8 cellular contexts compared by ENCODE assay signal in the genomic region with DNA sequence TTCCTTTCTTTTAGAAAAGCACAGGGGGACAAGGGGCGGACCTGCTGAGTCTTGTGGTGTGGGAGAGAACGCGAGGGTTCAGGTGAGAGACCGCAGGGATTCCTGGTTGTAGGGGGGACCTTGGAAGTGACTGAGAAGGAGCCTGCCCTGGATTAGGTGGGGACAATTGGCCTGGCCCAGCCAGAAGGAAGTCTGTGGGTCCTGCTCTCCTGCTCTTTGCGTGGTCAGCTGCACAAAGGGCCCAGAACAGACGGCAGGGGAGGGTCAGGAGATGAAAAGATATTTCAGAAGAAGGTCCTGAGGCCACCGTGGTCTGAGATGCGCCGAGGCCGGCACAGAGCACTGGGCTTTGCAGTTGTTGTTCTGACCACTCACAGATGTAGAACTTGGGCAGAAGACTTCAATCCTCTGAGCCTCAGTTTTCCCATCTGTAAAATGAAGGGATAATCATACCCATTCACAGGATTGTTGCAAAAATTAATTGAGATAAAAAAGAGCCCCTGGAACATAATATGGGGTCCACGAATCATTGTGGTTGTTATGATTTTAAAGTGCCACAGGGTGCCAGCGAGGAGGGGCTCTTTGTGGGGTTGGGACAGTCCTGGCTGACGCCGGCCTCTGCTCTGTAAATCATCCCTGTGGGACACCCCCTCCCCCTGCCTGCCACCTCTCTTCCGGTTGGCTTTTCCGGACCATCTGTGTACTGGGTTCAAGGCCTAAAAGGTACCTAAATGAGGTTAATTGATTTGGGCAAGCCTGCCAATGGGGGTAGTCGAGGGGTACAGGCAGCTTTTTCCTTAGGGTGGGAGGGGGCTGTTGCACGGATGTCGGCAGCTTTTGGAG. TPM values are rescaled to one million over a fixed set of nuclear protein-coding genes. Genes with fewer than 3 reads are reported as not detected.
DNase-seq lines count a peak whose midpoint lies in the region; ATAC-seq, FAIRE-seq and TF ChIP-seq lines count a peak whose summit lies in the region.

No MANE protein-coding gene starts in this region.

- no peaks in the 10 kb centered on the region for H3K9me3 Mint-ChIP-seq in activated T-cell treated with anti-CD3 and anti-CD28 coated beads, Interleukin-2, amount 50 U/mL, for 24 hours
- no peaks in the 10 kb centered on the region for H3K9me3 Mint-ChIP-seq in activated naive CD4-positive, alpha-beta T cell treated with anti-CD3 and anti-CD28 coated beads, Interleukin-2, amount 50 U/mL, for 72 hours

- peak overlapping the region; percentile 76 for H3K9ac ChIP-seq in HepG2 (ENCODE audit: insufficient read depth, low read depth, low read length)

- no peak overlapping the region for H3K27ac ChIP-seq in HepG2 (ENCODE audit: extremely low read length, insufficient read depth, low read length)
- no peak overlapping the region for H3K27ac ChIP-seq in thoracic aorta

- no peak for TF ChIP-seq POLR2A in HepG2 (IDR thresholded peaks at IDR 0.05; ENCODE audit: insufficient read depth in 1 of 2, low read depth in 2 of 2, low read length in 2 of 2)

- TF ChIP-seq CTCF in HepG2 (CRISPR knock-in tag; IDR thresholded peaks at IDR 0.05), result no peak
- TF ChIP-seq CTCF in thoracic aorta (IDR thresholded peaks at IDR 0.05), result no peak

- intact Hi-C loops in HepG2 (cut with micrococcal nuclease; ENCODE audit: unreplicated experiment), result loop anchor here (10.0 kb wide), 1 partner anchor 1257 kb away; no protein-coding TSS in a partner anchor

- no peaks in the 10 kb centered on the region for H3K27me3 Mint-ChIP-seq in activated T-cell treated with anti-CD3 and anti-CD28 coated beads, Interleukin-2, amount 50 U/mL, for 24 hours

- peaks cover 17% of the 10 kb centered on the region for H3K36me3 Mint-ChIP-seq in activated T-cell treated with anti-CD3 and anti-CD28 coated beads, Interleukin-2, amount 50 U/mL, for 24 hours (ENCODE audit: low read depth)
- H3K36me3 Mint-ChIP-seq in activated naive CD4-positive, alpha-beta T cell treated with anti-CD3 and anti-CD28 coated beads, Interleukin-2, amount 50 U/mL, for 72 hours, result peaks cover 14 to 19% of the 10 kb centered on the region in 2 donors

- POLR2A ChIA-PET in HepG2 (lab: Yijun Ruan, JAX), result interaction anchor here (2.0 kb wide), 1 partner anchor 10 kb away, joined by 12 read pairs; no protein-coding TSS in a partner anchor

- H2AFZ ChIP-seq in HepG2 (ENCODE audit: low read length), result no peak overlapping the region

- H3K27me3 ChIP-seq in HepG2 (ENCODE audit: control insufficient read depth in 1 of 2, insufficient read depth in 2 of 2, low read length in 2 of 2) (no peaks in the 10 kb centered on the region; a peak in 1 of 5 replicates), thoracic aorta (replicated peaks; ENCODE audit: insufficient read depth) (no peaks in the 10 kb centered on the region)

- peak overlapping the region; percentile 93 for H3K27ac Mint-ChIP-seq in activated T-cell treated with anti-CD3 and anti-CD28 coated beads, Interleukin-2, amount 50 U/mL, for 24 hours
- peak overlapping the region; percentile 73 to 89 for H3K27ac Mint-ChIP-seq in activated naive CD4-positive, alpha-beta T cell treated with anti-CD3 and anti-CD28 coated beads, Interleukin-2, amount 50 U/mL, for 72 hours

- no TSS peak for BruUV-seq in HepG2 (replicated peaks; lab: Mats Ljungman, UMichigan)

- H3K4me1 ChIP-seq in HepG2 (ENCODE audit: insufficient read depth, low read length), result peaks cover 55% of the 10 kb centered on the region
- peaks cover 30 to 60% of the 10 kb centered on the region in 2 donors for H3K4me1 ChIP-seq in thoracic aorta (ENCODE audit: control insufficient read depth in 1 of 2, low read depth in 2 of 2)

- H3K36me3 ChIP-seq in HepG2 (replicated peaks in 1 of 2; ENCODE audit: control insufficient read depth in 1 of 2, insufficient read depth in 2 of 2, low read length in 2 of 2) (no peaks in the 10 kb centered on the region), thoracic aorta (no peaks in the 10 kb centered on the region)

- H3K79me2 ChIP-seq in HepG2 (ENCODE audit: insufficient read depth, low read length), result peaks cover 44% of the 10 kb centered on the region

- no peaks in the 10 kb centered on the region for H3K9me3 ChIP-seq in HepG2 (ENCODE audit: low read length)
- H3K9me3 ChIP-seq in thoracic aorta, result no peaks in the 10 kb centered on the region

- WGBS in HepG2 (ENCODE audit: low lambda C conversion rate), result 34% methylated on average over 19 of the region's 19 CpGs

- ATAC-seq in activated naive CD4-positive, alpha-beta T cell treated with anti-CD3 and anti-CD28 coated beads, Interleukin-2, amount 50 U/mL, for 72 hours, result no peak
- ATAC-seq in HepG2 (no peak), thoracic aorta (ENCODE audit: insufficient number of reproducible peaks, low FRiP score, low read depth) (no peak), GM21737 (IDR thresholded peaks at IDR 0.05; ENCODE audit: unreplicated experiment) (no peak)

- peak overlapping the region; percentile 98 for H3K4me2 ChIP-seq in HepG2 (ENCODE audit: low read depth, low read length)

- FAIRE-seq in HepG2 (lab: Jason Lieb, UNC) (no peak), GM19239 (lab: Jason Lieb, UNC) (no peak)

- in situ Hi-C loops in HepG2 (cut with HindIII; ENCODE audit: extremely low pct_ligation_motif_present, low pct_unique_long_range_greater_than_20kb), result no loop called here

- TF ChIP-seq EP300 in HepG2 (IDR thresholded peaks at IDR 0.05; ENCODE audit: low read depth in 2 of 2, low read length in 2 of 2) (no peak), HepG2 (CRISPR knock-in tag; IDR thresholded peaks at IDR 0.05; ENCODE audit: borderline replicate concordance) (no peak)

- peak overlapping the region; percentile 92 for H3K4me3 Mint-ChIP-seq in activated T-cell treated with anti-CD3 and anti-CD28 coated beads, Interleukin-2, amount 50 U/mL, for 24 hours

- no peaks in the 10 kb centered on the region; the same call in 1 of the 2 replicates for H4K20me1 ChIP-seq in HepG2 (ENCODE audit: insufficient read depth, low read length)

- no peak for TF ChIP-seq RAD21 in HepG2 (CRISPR knock-in tag; IDR thresholded peaks at IDR 0.05)

- H3K4me3 ChIP-seq in HepG2 (replicated peaks in 1 of 3; ENCODE audit: insufficient read depth in 1 of 3, low read depth in 2 of 3, low read length in 3 of 3) (peak overlapping the region; percentile 77 to 96 (median 83)), thoracic aorta (peak overlapping the region; percentile 80)

- DNase-seq in activated T-cell treated with anti-CD3 and anti-CD28 coated beads, Interleukin-2, amount 50 U/mL, for 24 hours, result no peak
- DNase-seq in activated T-cell treated with anti-CD3 and anti-CD28 coated beads for 4 hours (no peak), HepG2 (ENCODE audit: low spot score) (no peak), thoracic aorta (ENCODE audit: low spot score) (no peak), GM19239 (ENCODE audit: insufficient read length, low spot score) (no peak), MV-4-11 (lab: John Stamatoyannopoulos, UW) (no peak)
- DNase-seq in activated naive CD4-positive, alpha-beta T cell treated with anti-CD3 and anti-CD28 coated beads, Interleukin-2, amount 50 U/mL, for 72 hours (ENCODE audit: low spot score in 2 of 2), result peak in 1 of 2 donors; percentile 6

- H3K4me1 Mint-ChIP-seq in activated T-cell treated with anti-CD3 and anti-CD28 coated beads, Interleukin-2, amount 50 U/mL, for 24 hours (ENCODE audit: low read depth), result peaks cover 89% of the 10 kb centered on the region

- CTCF ChIA-PET in HepG2 (lab: Yijun Ruan, JAX; ENCODE audit: low intra/inter-chr PET ratio, low total read pairs), result no interaction called here

TF ChIP-seq in HepG2, 621 proteins besides CTCF, POLR2A, EP300 and RAD21 (continues in another document):
- no peak for TF ChIP-seq KLF13 (CRISPR knock-in tag; IDR thresholded peaks at IDR 0.05)
- 0 out of 2 replicates have a peak, but pooled peaks have one; percentile 45 for TF ChIP-seq ZNF296 (CRISPR knock-in tag; conservative IDR thresholded peaks at IDR 0.05)
- TF ChIP-seq, protein P1, sequence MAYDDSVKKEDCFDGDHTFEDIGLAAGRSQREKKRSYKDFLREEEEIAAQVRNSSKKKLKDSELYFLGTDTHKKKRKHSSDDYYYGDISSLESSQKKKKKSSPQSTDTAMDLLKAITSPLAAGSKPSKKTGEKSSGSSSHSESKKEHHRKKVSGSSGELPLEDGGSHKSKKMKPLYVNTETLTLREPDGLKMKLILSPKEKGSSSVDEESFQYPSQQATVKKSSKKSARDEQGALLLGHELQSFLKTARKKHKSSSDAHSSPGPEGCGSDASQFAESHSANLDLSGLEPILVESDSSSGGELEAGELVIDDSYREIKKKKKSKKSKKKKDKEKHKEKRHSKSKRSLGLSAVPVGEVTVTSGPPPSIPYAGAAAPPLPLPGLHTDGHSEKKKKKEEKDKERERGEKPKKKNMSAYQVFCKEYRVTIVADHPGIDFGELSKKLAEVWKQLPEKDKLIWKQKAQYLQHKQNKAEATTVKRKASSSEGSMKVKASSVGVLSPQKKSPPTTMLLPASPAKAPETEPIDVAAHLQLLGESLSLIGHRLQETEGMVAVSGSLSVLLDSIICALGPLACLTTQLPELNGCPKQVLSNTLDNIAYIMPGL (CRISPR knock-in tag; IDR thresholded peaks at IDR 0.05; ENCODE audit: borderline replicate concordance in 1 of 2, low read depth in 1 of 2), result 0 out of 4 replicates have a peak, but pooled peaks have one; percentile 5

RNA-seq across cellular contexts. Expression of a gene that starts 1.8 kb away (rescaled TPM):
- 10 to 100 TPM; 68.6 to 92.9 TPM for total RNA-seq in activated naive CD4-positive, alpha-beta T cell treated with anti-CD3 and anti-CD28 coated beads, Interleukin-2, amount 50 U/mL, for 72 hours
- total RNA-seq in HepG2 (2016; rRNA removed; fragmentation: Illumina TruSeq; extraction: Trizol), result 6.6 and 9.7 TPM in 2 replicates
- total RNA-seq in HepG2 (2016; cell fraction: cytosol; rRNA removed; fragmentation: Illumina TruSeq; extraction: Trizol; ENCODE audit: low read depth), result 7.3 TPM in 2 replicates
- 6.5 and 9.8 TPM in 2 replicates for total RNA-seq in HepG2 (2016; cell fraction: insoluble cytoplasmic fraction; rRNA removed; fragmentation: Illumina TruSeq; extraction: Trizol)
- 2.9 and 3.2 TPM in 2 replicates for total RNA-seq in HepG2 (2016; cell fraction: membrane; rRNA removed; fragmentation: Illumina TruSeq; extraction: Trizol)
- 12.8 and 16.9 TPM in 2 replicates for total RNA-seq in HepG2 (2016; cell fraction: nucleus; rRNA removed; fragmentation: Illumina TruSeq; extraction: Trizol)
- 19.4 and 23.4 TPM in 2 replicates for polyA plus RNA-seq in HepG2 (2011; rRNA removed)
- polyA plus RNA-seq in HepG2 (2011; cell fraction: cytosol; rRNA removed), result 8.3 and 10.4 TPM in 2 replicates
- 25.2 and 33.5 TPM in 2 replicates for polyA plus RNA-seq in HepG2 (2011; cell fraction: nucleus; rRNA removed)
- 11.7 and 14.4 TPM in 2 replicates for polyA plus RNA-seq in HepG2 (2012)
- polyA plus RNA-seq in HepG2 (2016; cell fraction: cytosol; fragmentation: Illumina TruSeq; extraction: Trizol; ENCODE audit: low read depth), result 0.68 and 1.0 TPM in 2 replicates
- polyA plus RNA-seq in HepG2 (2016; cell fraction: insoluble cytoplasmic fraction; fragmentation: Illumina TruSeq; extraction: Trizol; ENCODE audit: low read depth), result 5.6 and 6.7 TPM in 2 replicates
- polyA plus RNA-seq in HepG2 (2016; cell fraction: membrane; fragmentation: Illumina TruSeq; extraction: Trizol; ENCODE audit: low read depth), result 1.1 and 1.5 TPM in 2 replicates
- 28.2 and 32.3 TPM in 2 replicates for polyA plus RNA-seq in HepG2 (2016; cell fraction: nucleus; fragmentation: Illumina TruSeq; extraction: Trizol; ENCODE audit: insufficient read depth, low read depth)
- 10.2 and 31.2 TPM in 2 replicates for polyA minus RNA-seq in HepG2 (2011; rRNA and poly(A)+ RNA removed; ENCODE audit: low replicate concordance)
- polyA minus RNA-seq in HepG2 (2011; cell fraction: cytosol; rRNA and poly(A)+ RNA removed), result 5.0 and 9.9 TPM in 2 replicates
- 33.9 and 53.5 TPM in 2 replicates for polyA minus RNA-seq in HepG2 (2011; cell fraction: nucleus; rRNA and poly(A)+ RNA removed)
- 10 to 100 TPM; 24.5 to 55.8 TPM for total RNA-seq in thoracic aorta
